ENCODE assay signal across 19 cellular contexts in the genomic region with DNA sequence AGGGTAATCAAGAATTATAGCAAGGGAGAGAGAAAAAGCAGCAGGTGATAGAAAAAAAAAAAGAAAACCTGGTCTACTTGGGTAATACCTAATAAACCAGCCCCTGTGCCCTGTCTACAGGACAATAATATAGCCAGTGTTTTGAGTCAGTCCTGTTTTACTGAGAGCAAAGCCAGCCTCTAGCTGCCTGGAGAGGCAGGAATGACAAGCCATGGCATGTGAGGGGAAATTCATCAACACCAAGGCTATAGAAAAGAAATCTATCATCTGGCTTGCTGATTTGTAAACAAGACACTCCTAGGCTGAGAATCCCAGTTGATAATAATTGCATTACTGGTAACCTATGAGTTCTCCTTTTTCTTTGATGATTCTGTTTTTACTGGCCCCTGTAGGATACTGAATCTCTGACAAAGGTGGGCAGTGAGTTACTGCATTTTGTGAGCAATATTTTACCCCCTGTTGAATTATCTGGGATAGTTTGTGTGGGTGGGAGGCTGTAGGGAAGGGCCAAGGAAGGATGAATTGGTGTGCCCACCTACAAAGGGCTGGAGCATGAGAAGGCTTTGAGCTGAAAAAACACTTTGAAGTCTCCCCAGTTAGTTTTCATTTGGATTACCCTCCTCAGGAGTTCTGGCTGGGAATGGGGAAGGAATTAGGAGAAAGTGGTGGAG. TPM values are rescaled to one million over a fixed set of nuclear protein-coding genes. Genes with fewer than 3 reads are reported as not detected.
A peak's percentile ranks its signal among the peaks of the same experiment; 100 is the strongest.
DNase-seq lines count a peak whose midpoint lies in the region; ATAC-seq and TF ChIP-seq lines count a peak whose summit lies in the region.
"Had no signal": no experiment of that assay in that cellular context is flagged by ENCODE, and none has a peak within 500 bp of the region (broad histone marks: within the 10 kb centered on the region; RNA-seq: fewer than 3 reads in every experiment).

No MANE protein-coding gene starts in this region.

- H3K27me3 ChIP-seq in Caco-2 (replicated peaks; ENCODE audit: control insufficient read depth, insufficient read depth, low read length): no peaks in the 10 kb centered on the region
- no peaks in the 10 kb centered on the region for H3K27me3 ChIP-seq in foreskin keratinocyte
- H3K27me3 ChIP-seq: SJSA1 had no signal

- intact Hi-C loops in Caco-2 (cut with micrococcal nuclease; ENCODE audit: unreplicated experiment): loop anchor here (1.0 to 10.0 kb wide), 2 partner anchors 8 to 52 kb away; no protein-coding TSS in a partner anchor

- H3K27me3 Mint-ChIP-seq in Caco-2 (ENCODE audit: insufficient read depth, unreplicated experiment): no peaks in the 10 kb centered on the region

- H3K4me3 Mint-ChIP-seq in Caco-2 (ENCODE audit: unreplicated experiment): no peak overlapping the region
- H3K4me3 Mint-ChIP-seq: CD14-positive monocyte had no signal

- no peak overlapping the region for H3K4me3 ChIP-seq in Caco-2 (ENCODE audit: low read depth, low read length)
- H3K4me3 ChIP-seq: SJSA1 had no signal

- CTCF ChIA-PET in Caco-2 (lab: Charles Lee): no interaction called here

- H3K9me3 ChIP-seq in Caco-2: no peaks in the 10 kb centered on the region
- H3K9me3 ChIP-seq: SJSA1 had no signal

- H3K4me1 ChIP-seq in Caco-2 (peaks cover 50% of the 10 kb centered on the region), foreskin keratinocyte (no peaks in the 10 kb centered on the region)

- H3K9me3 Mint-ChIP-seq in Caco-2 (ENCODE audit: unreplicated experiment): no peaks in the 10 kb centered on the region
- H3K9me3 Mint-ChIP-seq: CD14-positive monocyte had no signal

- no peak for DNase-seq in Caco-2
- peak; percentile 41 for DNase-seq in HPDE6-E6E7 (ENCODE audit: extremely low spot score)
- DNase-seq in NCI-H146 treated with DMSO at 0.1 percent for 48 hours (lab: John Stamatoyannopoulos, UW; ENCODE audit: unreplicated experiment): peak; percentile 67
- DNase-seq in foreskin keratinocyte: peak; percentile 35 to 48
- DNase-seq in NCI-H82 (lab: John Stamatoyannopoulos, UW): no peak
- no peak for DNase-seq in NCI-H226
- DNase-seq: ACHN, AML-193, HCEC 1CT, MM.1S, NCI-H1092 treated with DMSO at 0.1 percent for 48 hours, NCI-H2029 treated with DMSO at 0.1 percent for 48 hours, NCI-H526, T-helper 2 cell had no signal

- no peak for TF ChIP-seq CTCF in Caco-2 (IDR thresholded peaks at IDR 0.05; ENCODE audit: insufficient read depth in 1 of 2, low read depth in 1 of 2, low read length in 1 of 2, severe bottlenecking in 1 of 2, unreplicated experiment in 1 of 2)
- no peak for TF ChIP-seq CTCF in foreskin keratinocyte (conservative IDR thresholded peaks at IDR 0.05)

- POLR2A ChIA-PET in Caco-2 (lab: Charles Lee): no interaction called here

- peak overlapping the region; percentile 6 for H3K27ac Mint-ChIP-seq in Caco-2 (ENCODE audit: unreplicated experiment)
- H3K27ac Mint-ChIP-seq: CD14-positive monocyte had no signal

- H3K36me3 Mint-ChIP-seq in Caco-2 (ENCODE audit: insufficient read depth, unreplicated experiment): no peaks in the 10 kb centered on the region
- H3K36me3 Mint-ChIP-seq: CD14-positive monocyte had no signal

- no TSS peak for BruUV-seq in Caco-2 (replicated peaks; lab: Mats Ljungman, UMichigan)

- H3K36me3 ChIP-seq in Caco-2 (ENCODE audit: control insufficient read depth, insufficient read depth, low read length): no peaks in the 10 kb centered on the region
- H3K36me3 ChIP-seq: SJSA1 had no signal

- ATAC-seq in foreskin keratinocyte: peak; percentile 13
- ATAC-seq in HG03439 (IDR thresholded peaks at IDR 0.05; ENCODE audit: unreplicated experiment): no peak
- ATAC-seq: HepG2 had no signal

- H3K4me1 Mint-ChIP-seq in Caco-2 (ENCODE audit: low read depth, unreplicated experiment): peaks cover 20% of the 10 kb centered on the region

- no peak overlapping the region for H3K27ac ChIP-seq in foreskin keratinocyte
- H3K27ac ChIP-seq: KMS-11, SJSA1 had no signal

RNA-seq across cellular contexts. Expression of a gene that starts 1.6 kb away (rescaled TPM):
- 1.0 and 2.5 TPM in 2 replicates for total RNA-seq in Caco-2 (2022)
- total RNA-seq in foreskin keratinocyte: not detected in 2 replicates
- polyA plus RNA-seq in foreskin keratinocyte: not detected in 2 replicates
- total RNA-seq: HepG2, SJSA1 had no signal
- polyA plus RNA-seq: CD14-positive monocyte, HepG2 had no signal

RNA-seq across cellular contexts. Expression of a gene that starts 4.6 kb away (rescaled TPM):
- total RNA-seq in Caco-2 (2022): 33.0 and 37.0 TPM in 2 replicates
- total RNA-seq in foreskin keratinocyte: 4.9 and 5.4 TPM in 2 replicates
- 1.0 and 1.1 TPM in 2 replicates for polyA plus RNA-seq in foreskin keratinocyte

RNA-seq across cellular contexts. Expression of a gene that starts 31.6 kb away (rescaled TPM):
- total RNA-seq in Caco-2 (2022): 191 and 199 TPM in 2 replicates
- total RNA-seq in foreskin keratinocyte: 251 and 260 TPM in 2 replicates
- 354 and 374 TPM in 2 replicates for polyA plus RNA-seq in foreskin keratinocyte

RNA-seq across cellular contexts. Expression of a gene that starts 57.4 kb away (rescaled TPM):
- total RNA-seq in Caco-2 (2022) (1.9 and 2.3 TPM in 2 replicates), foreskin keratinocyte (0.25 and 0.44 TPM in 2 replicates)
- not detected in 2 replicates for polyA plus RNA-seq in foreskin keratinocyte
- polyA plus RNA-seq: CD14-positive monocyte had no signal

Comparison
In these comparisons a context has a peak if more than half of its experiments do, and no peak if none do; other contexts are left out.
1. DNase-seq: peak in HPDE6-E6E7 (single experiment), NCI-H146 treated with DMSO at 0.1 percent for 48 hours (single experiment) and foreskin keratinocyte (2 of 2); none in Caco-2 (0 of 2), NCI-H82 (single experiment) and NCI-H226 (single experiment).